1 cellular context compared by ENCODE assay signal in the genomic region with DNA sequence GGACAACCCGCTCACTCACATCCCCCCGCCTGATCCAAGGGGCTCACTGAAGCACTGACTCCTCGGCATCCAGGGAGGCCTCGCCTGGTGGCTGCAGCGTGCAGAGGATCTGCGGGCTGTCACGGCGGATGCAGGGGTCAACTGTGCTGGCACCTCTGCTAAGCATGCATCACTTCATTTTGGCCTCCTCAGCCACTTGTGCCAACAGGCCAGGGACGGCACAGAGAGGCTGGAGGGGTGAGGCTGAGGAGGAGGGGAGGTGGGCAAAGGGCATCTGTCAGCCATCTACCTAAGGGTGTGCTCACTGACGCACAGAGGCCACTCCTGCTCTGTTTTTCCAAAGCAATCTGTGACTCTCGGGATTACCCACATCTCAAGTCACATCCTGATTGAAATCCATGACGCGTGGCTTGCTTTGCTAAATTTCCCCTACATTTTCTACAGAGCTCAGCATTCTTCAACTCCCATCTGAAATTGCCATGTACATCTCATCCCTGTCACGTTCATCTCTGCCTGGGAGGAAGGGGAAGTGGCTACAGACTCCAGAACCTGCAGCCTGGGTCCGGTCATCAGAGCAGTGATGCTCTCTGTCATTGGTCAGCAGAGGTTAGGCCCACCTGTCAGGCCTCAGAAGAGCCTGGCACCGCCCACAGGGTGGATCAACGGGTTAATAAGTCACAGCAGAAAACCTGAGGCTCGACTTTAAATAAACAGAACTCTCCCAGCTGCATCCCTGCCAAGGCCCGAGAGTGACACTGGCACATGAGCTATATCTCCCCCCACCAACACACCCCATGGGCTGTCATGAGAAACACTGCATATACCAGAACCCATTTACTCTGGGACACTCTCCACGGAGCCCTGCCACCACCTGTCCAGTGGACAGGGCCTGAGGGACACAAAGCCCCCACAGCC.
TF ChIP-seq lines count a peak whose summit lies in the region.

No MANE protein-coding gene starts in this region.

TF ChIP-seq in HepG2, 621 proteins besides CTCF, POLR2A, EP300 and RAD21 (continued from another document):
- TF ChIP-seq SKIL (CRISPR knock-in tag; IDR thresholded peaks at IDR 0.05; ENCODE audit: borderline replicate concordance) (peak; percentile 42; the same call in 1 of the 2 replicates), FOXK1 (CRISPR knock-in tag; IDR thresholded peaks at IDR 0.05; ENCODE audit: borderline replicate concordance, low read depth) (no peak), ZFP41 (CRISPR knock-in tag; IDR thresholded peaks at IDR 0.05; ENCODE audit: borderline replicate concordance) (no peak), ZNF276 (CRISPR knock-in tag; IDR thresholded peaks at IDR 0.05; ENCODE audit: low read depth) (no peak), SP4 (CRISPR knock-in tag; IDR thresholded peaks at IDR 0.05) (peak; percentile 67), ZNF556 (CRISPR knock-in tag; IDR thresholded peaks at IDR 0.05; ENCODE audit: borderline replicate concordance) (no peak), ZNF563 (CRISPR knock-in tag; IDR thresholded peaks at IDR 0.05) (0 out of 2 replicates have a peak, but pooled peaks have one; percentile 31), POGZ (CRISPR knock-in tag; IDR thresholded peaks at IDR 0.05) (0 out of 2 replicates have a peak, but pooled peaks have one; percentile 12)
- TF ChIP-seq, protein P1, sequence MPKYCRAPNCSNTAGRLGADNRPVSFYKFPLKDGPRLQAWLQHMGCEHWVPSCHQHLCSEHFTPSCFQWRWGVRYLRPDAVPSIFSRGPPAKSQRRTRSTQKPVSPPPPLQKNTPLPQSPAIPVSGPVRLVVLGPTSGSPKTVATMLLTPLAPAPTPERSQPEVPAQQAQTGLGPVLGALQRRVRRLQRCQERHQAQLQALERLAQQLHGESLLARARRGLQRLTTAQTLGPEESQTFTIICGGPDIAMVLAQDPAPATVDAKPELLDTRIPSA (CRISPR knock-in tag; IDR thresholded peaks at IDR 0.05; ENCODE audit: borderline replicate concordance) = no peak
